In genomic region chr11:16177688-16178087, GRCh38 we compare ENCODE assay signal across 16 cellular contexts.
DNase-seq lines count a peak whose midpoint lies in the region; ATAC-seq and TF ChIP-seq lines count a peak whose summit lies in the region.
"Had no signal": no experiment of that assay in that cellular context is flagged by ENCODE, and none has a peak within 500 bp of the region (broad histone marks: within the 10 kb centered on the region; RNA-seq: fewer than 3 reads in every experiment).

No MANE protein-coding gene starts in this region.

- ATAC-seq in GM23338: peak; percentile 52; the same call in 2 of the 3 replicates
- ATAC-seq in psoas muscle: no peak

- peak overlapping the region; percentile 46; the same call in 1 of the 2 replicates for H3K4me2 ChIP-seq in GM23338

- WGBS in psoas muscle, 3 donors: 94 to 100% (median 97%) methylated on average over 3 of the region's 3 CpGs

- H3K27me3 Mint-ChIP-seq in GM23338 (ENCODE audit: insufficient read depth, low read depth, poor library complexity): peaks cover 2% of the 10 kb centered on the region
- H3K27me3 Mint-ChIP-seq: CD4-positive, alpha-beta memory T cell had no signal

- H3K4me3 ChIP-seq in A673 (ENCODE audit: low read depth, low read length, poor library complexity, severe bottlenecking) (no peak overlapping the region), GM23338 (no peak overlapping the region), SK-N-MC (no peak overlapping the region), iPS-15b (ENCODE audit: low read depth, low read length) (no peak overlapping the region), psoas muscle (no peak overlapping the region)

- peaks cover 53% of the 10 kb centered on the region for H3K4me1 Mint-ChIP-seq in GM23338
- H3K4me1 Mint-ChIP-seq: CD14-positive monocyte; CD4-positive, alpha-beta memory T cell had no signal

- DNase-seq in A673 (ENCODE audit: low spot score) (no peak), GM23338 (ENCODE audit: low spot score) (peak; percentile 20), SK-N-MC (ENCODE audit: low read depth, low spot score) (no peak), NOMO-1 treated with dmso at 0.1 percent for 144 hours (lab: John Stamatoyannopoulos, UW; ENCODE audit: unreplicated experiment) (no peak), C1 segment of cervical spinal cord (lab: John Stamatoyannopoulos, UW) (no peak), psoas muscle (no peak)
- DNase-seq: ACHN; Calu3; CD4-positive, alpha-beta memory T cell; DMS79 treated with DMSO at 0.1 percent for 48 hours; GF-D8; HCEC 1CT; KBM-7 had no signal

- no peaks in the 10 kb centered on the region for H3K36me3 ChIP-seq in A673 (ENCODE audit: insufficient read depth, low read length, poor library complexity, severe bottlenecking)
- H3K36me3 ChIP-seq in GM23338 (ENCODE audit: insufficient read depth): no peaks in the 10 kb centered on the region
- H3K36me3 ChIP-seq in SK-N-MC (ENCODE audit: insufficient read depth, low read length): peaks cover 14% of the 10 kb centered on the region
- H3K36me3 ChIP-seq in iPS-15b (ENCODE audit: control insufficient read depth, insufficient read depth, low read length): no peaks in the 10 kb centered on the region
- no peaks in the 10 kb centered on the region for H3K36me3 ChIP-seq in psoas muscle (ENCODE audit: insufficient read depth in 1 of 2, low read depth in 1 of 2)

- H3K9me3 Mint-ChIP-seq in GM23338: no peaks in the 10 kb centered on the region

- no peaks in the 10 kb centered on the region for H3K9me3 ChIP-seq in A673 (ENCODE audit: low read depth, low read length, poor library complexity, severe bottlenecking)
- H3K9me3 ChIP-seq in SK-N-MC (ENCODE audit: low read depth, low read length): no peaks in the 10 kb centered on the region
- no peaks in the 10 kb centered on the region for H3K9me3 ChIP-seq in iPS-15b (ENCODE audit: control insufficient read depth, insufficient read depth, low read length)
- H3K9me3 ChIP-seq in psoas muscle: no peaks in the 10 kb centered on the region

- H3K79me2 ChIP-seq in GM23338 (replicated peaks; ENCODE audit: insufficient read depth): no peaks in the 10 kb centered on the region

- intact Hi-C loops in A673 (cut with micrococcal nuclease; ENCODE audit: unreplicated experiment) (loop anchor here (10.0 kb wide), 2 partner anchors 153 to 427 kb away; no protein-coding TSS in a partner anchor), psoas muscle (cut with DNase I) (no loop called here)

- TF ChIP-seq CTCF in A673 (conservative IDR thresholded peaks at IDR 0.05; ENCODE audit: low read depth, low read length) (no peak), GM23338 (conservative IDR thresholded peaks at IDR 0.05; ENCODE audit: low read depth in 2 of 2) (no peak), psoas muscle (IDR thresholded peaks at IDR 0.05) (no peak)

- POLR2A ChIA-PET in A673 (lab: Charles Lee; ENCODE audit: low non-redundant PET): no interaction called here

- H3K4me1 ChIP-seq in A673 (ENCODE audit: insufficient read depth, low read length, poor library complexity, severe bottlenecking) (peaks cover 58% of the 10 kb centered on the region), GM23338 (ENCODE audit: insufficient read depth) (peaks cover 54% of the 10 kb centered on the region), iPS-15b (ENCODE audit: control insufficient read depth, insufficient read depth, low read length) (peaks cover 28% of the 10 kb centered on the region), psoas muscle (no peaks in the 10 kb centered on the region)

- no peak overlapping the region for H3K4me3 Mint-ChIP-seq in GM23338
- H3K4me3 Mint-ChIP-seq: CD14-positive monocyte; CD4-positive, alpha-beta memory T cell had no signal

- peak overlapping the region; percentile 45; the same call in 1 of the 2 replicates for H2AFZ ChIP-seq in GM23338

- H3K9ac ChIP-seq in SK-N-MC (ENCODE audit: insufficient read length) (no peak overlapping the region), iPS-15b (ENCODE audit: low read depth, low read length) (peak overlapping the region; percentile 10)

- H3F3A ChIP-seq in GM23338 (replicated peaks; ENCODE audit: low read depth): no peaks in the 10 kb centered on the region

- no peaks in the 10 kb centered on the region for H4K20me1 ChIP-seq in GM23338 (replicated peaks; ENCODE audit: insufficient read depth)

- BruUV-seq in A673 (replicated peaks; lab: Mats Ljungman, UMichigan): no TSS peak

- H3K27ac ChIP-seq in A673 (ENCODE audit: low read depth, low read length, poor library complexity, severe bottlenecking) (peak overlapping the region; percentile 19), GM23338 (ENCODE audit: low read depth) (no peak overlapping the region), SK-N-MC (peak overlapping the region; percentile 40; the same call in 1 of the 2 replicates), psoas muscle (no peak overlapping the region)
- H3K27ac ChIP-seq: HL-60 had no signal

- H3K9me2 ChIP-seq in GM23338 (ENCODE audit: insufficient read depth): no peaks in the 10 kb centered on the region

- CTCF ChIA-PET in A673 (lab: Charles Lee): no interaction called here

- H3K27me3 ChIP-seq in A673 (replicated peaks; ENCODE audit: insufficient read depth, low read depth, low read length, poor library complexity): no peaks in the 10 kb centered on the region
- no peaks in the 10 kb centered on the region for H3K27me3 ChIP-seq in GM23338 (ENCODE audit: insufficient read depth)
- no peaks in the 10 kb centered on the region for H3K27me3 ChIP-seq in iPS-15b (ENCODE audit: control insufficient read depth, insufficient read depth, low read length)
- no peaks in the 10 kb centered on the region for H3K27me3 ChIP-seq in psoas muscle (ENCODE audit: insufficient read depth in 3 of 3, low read length in 2 of 3)

- no peak overlapping the region for H3K27ac Mint-ChIP-seq in GM23338
- H3K27ac Mint-ChIP-seq: CD14-positive monocyte; CD4-positive, alpha-beta memory T cell had no signal

- no peaks in the 10 kb centered on the region for H3K36me3 Mint-ChIP-seq in GM23338 (ENCODE audit: low read depth)
- H3K36me3 Mint-ChIP-seq: CD14-positive monocyte; CD4-positive, alpha-beta memory T cell had no signal

TF ChIP-seq in GM23338, 12 proteins besides CTCF, POLR2A, EP300 and RAD21:
- TF ChIP-seq EZH2phosphoT487 (IDR thresholded peaks at IDR 0.05; ENCODE audit: unreplicated experiment) (no peak), JUNB (IDR thresholded peaks at IDR 0.05; ENCODE audit: unreplicated experiment) (no peak), ZNF331 (CRISPR knock-in tag; IDR thresholded peaks at IDR 0.05; ENCODE audit: low read depth) (no peak), NANOG (IDR thresholded peaks at IDR 0.05; ENCODE audit: borderline replicate concordance) (no peak), CREB1 (CRISPR knock-in tag; IDR thresholded peaks at IDR 0.05; ENCODE audit: low read depth) (no peak), POLR2AphosphoS5 (IDR thresholded peaks at IDR 0.05; ENCODE audit: low read depth) (no peak), REST (IDR thresholded peaks at IDR 0.05; ENCODE audit: unreplicated experiment) (no peak)

Comparison
In these comparisons a context has a peak if more than half of its experiments do, and no peak if none do; other contexts are left out.
1. H3K27ac ChIP-seq: peak in A673 (single experiment) and SK-N-MC (single experiment); none in GM23338 (single experiment) and psoas muscle (single experiment).